In the genomic region with DNA sequence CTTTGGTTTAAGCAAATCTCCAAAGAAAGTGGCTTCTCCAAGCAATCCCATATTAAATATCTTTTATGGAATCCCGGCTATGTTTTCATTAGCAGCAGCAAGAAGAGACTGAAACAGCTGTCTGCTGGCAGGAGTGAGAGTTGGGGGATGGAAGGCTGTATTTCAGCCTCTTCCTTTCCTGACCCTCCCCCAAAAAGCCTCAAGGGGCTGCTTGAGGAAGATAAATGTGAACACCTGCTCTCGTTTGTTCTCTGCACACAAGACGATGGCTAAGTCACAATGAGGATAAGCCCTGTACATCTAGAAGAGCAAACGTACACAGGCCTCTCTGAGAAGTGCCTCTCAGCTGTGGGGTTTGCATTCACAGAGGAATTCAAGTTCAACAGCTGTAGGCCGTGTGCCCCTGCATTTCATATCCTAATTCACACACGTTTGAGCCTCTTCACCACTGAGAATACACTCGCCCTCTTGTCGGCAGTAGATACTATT, we compare ENCODE assay signal across 8 cellular contexts. TPM values are rescaled to one million over a fixed set of nuclear protein-coding genes. Genes with fewer than 3 reads are reported as not detected.
DNase-seq lines count a peak whose midpoint lies in the region; ATAC-seq and TF ChIP-seq lines count a peak whose summit lies in the region.

No MANE protein-coding gene starts in this region.

- TF ChIP-seq CTCF in brain microvascular endothelial cell (IDR thresholded peaks at IDR 0.05; ENCODE audit: low read depth, low read length, missing control alignments) (no peak), endothelial cell (IDR thresholded peaks at IDR 0.05; ENCODE audit: unreplicated experiment) (no peak)

- DNase-seq in NCI-H345 treated with DMSO at 0.1 percent for 48 hours (lab: John Stamatoyannopoulos, UW; ENCODE audit: unreplicated experiment) (peak; percentile 97), memory B cell (ENCODE audit: low spot score in 2 of 2) (no peak), brain microvascular endothelial cell (no peak), endothelial cell (ENCODE audit: low spot score) (no peak)

- no peaks in the 10 kb centered on the region for H3K36me3 ChIP-seq in brain microvascular endothelial cell (replicated peaks)

- H3K4me1 Mint-ChIP-seq in memory B cell (peaks cover 74% of the 10 kb centered on the region), endothelial cell (ENCODE audit: unreplicated experiment) (peaks cover 24% of the 10 kb centered on the region)

- H3K27ac Mint-ChIP-seq in memory B cell (peak overlapping the region; percentile 83), endothelial cell (ENCODE audit: unreplicated experiment) (no peak overlapping the region)

- H3K27me3 Mint-ChIP-seq in memory B cell (no peaks in the 10 kb centered on the region), endothelial cell (ENCODE audit: unreplicated experiment) (peaks cover 6% of the 10 kb centered on the region)

- peak overlapping the region; percentile 72 for H3K4me3 Mint-ChIP-seq in memory B cell
- no peak overlapping the region for H3K4me3 Mint-ChIP-seq in endothelial cell (ENCODE audit: unreplicated experiment)

- H3K36me3 Mint-ChIP-seq in memory B cell (peaks cover 49% of the 10 kb centered on the region), endothelial cell (ENCODE audit: low read depth, unreplicated experiment) (no peaks in the 10 kb centered on the region)

- in situ Hi-C loops in brain microvascular endothelial cell (cut with HindIII; ENCODE audit: low pct_ligation_motif_present, low sequenced_read_pairs), result no loop called here

- no peak overlapping the region for H3K27ac ChIP-seq in brain microvascular endothelial cell

- no peaks in the 10 kb centered on the region for H3K9me3 Mint-ChIP-seq in memory B cell
- no peaks in the 10 kb centered on the region for H3K9me3 Mint-ChIP-seq in endothelial cell (ENCODE audit: unreplicated experiment)

- no peak overlapping the region for H3K4me3 ChIP-seq in brain microvascular endothelial cell (ENCODE audit: low read depth, low read length)

- H3K27me3 ChIP-seq in brain microvascular endothelial cell (replicated peaks), result no peaks in the 10 kb centered on the region

- ATAC-seq in GM18498 (IDR thresholded peaks at IDR 0.05; ENCODE audit: unreplicated experiment) (peak; percentile 56), HG02642 (IDR thresholded peaks at IDR 0.05; ENCODE audit: poor library complexity, unreplicated experiment) (peak; percentile 63), memory B cell (ENCODE audit: low read depth) (peak; percentile 40), GM21381 (IDR thresholded peaks at IDR 0.05; ENCODE audit: unreplicated experiment) (no peak), GM21515 (IDR thresholded peaks at IDR 0.05; ENCODE audit: unreplicated experiment) (no peak)

RNA-seq across cellular contexts. Expression of a gene that starts 16.3 kb away (rescaled TPM):
- 1.1 TPM for total RNA-seq in endothelial cell (ENCODE audit: unreplicated experiment)

Comparison
In these comparisons a context has a peak if more than half of its experiments do, and no peak if none do; other contexts are left out.
1. ATAC-seq: peak in GM18498 (single experiment), HG02642 (single experiment) and memory B cell (single experiment); none in GM21381 (single experiment) and GM21515 (single experiment).